ENCODE assay signal across 10 cellular contexts in the genomic region with DNA sequence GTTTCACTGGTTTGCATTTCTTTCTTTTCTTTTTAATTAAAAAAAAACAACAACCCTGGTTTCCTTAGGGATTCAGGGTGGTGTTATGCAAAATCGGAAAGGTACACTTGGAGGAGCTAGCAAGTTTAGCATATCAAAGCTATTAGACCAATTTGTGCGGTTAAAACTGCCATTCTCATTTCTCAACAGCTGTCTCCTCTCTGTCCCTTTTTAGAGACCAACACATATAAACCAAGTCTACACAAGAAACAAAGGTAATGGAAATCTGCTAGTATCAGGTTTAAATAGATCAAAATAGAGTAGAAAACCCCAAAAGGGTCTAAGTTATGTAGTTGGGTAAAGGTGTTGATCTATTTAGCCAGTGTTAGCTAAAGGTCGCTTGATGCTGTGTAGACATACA. TPM values are rescaled to one million over a fixed set of nuclear protein-coding genes. Genes with fewer than 3 reads are reported as not detected.
DNase-seq lines count a peak whose midpoint lies in the region; ATAC-seq, FAIRE-seq and TF ChIP-seq lines count a peak whose summit lies in the region.
"Had no signal": no experiment of that assay in that cellular context is flagged by ENCODE, and none has a peak within 500 bp of the region (broad histone marks: within the 10 kb centered on the region; RNA-seq: fewer than 3 reads in every experiment).

No MANE protein-coding gene starts in this region.

- H3K4me2 ChIP-seq in HepG2 (ENCODE audit: low read depth, low read length): peak overlapping the region; percentile 78; the same call in 1 of the 2 replicates

- TF ChIP-seq CTCF in astrocyte of the spinal cord (IDR thresholded peaks at IDR 0.05; ENCODE audit: low read depth, low read length): no peak
- TF ChIP-seq CTCF in HepG2 (CRISPR knock-in tag; IDR thresholded peaks at IDR 0.05): no peak
- TF ChIP-seq CTCF in testis (IDR thresholded peaks at IDR 0.05): no peak
- TF ChIP-seq CTCF in A673 (conservative IDR thresholded peaks at IDR 0.05; ENCODE audit: low read depth, low read length): no peak

- FAIRE-seq in HepG2 (lab: Jason Lieb, UNC): no peak
- FAIRE-seq: A204.1, TTC549 had no signal

- no peak for TF ChIP-seq EP300 in HepG2 (IDR thresholded peaks at IDR 0.05; ENCODE audit: low read depth in 2 of 2, low read length in 2 of 2)
- TF ChIP-seq EP300 in HepG2 (CRISPR knock-in tag; IDR thresholded peaks at IDR 0.05; ENCODE audit: borderline replicate concordance): no peak

- H2AFZ ChIP-seq in HepG2 (ENCODE audit: low read length): no peak overlapping the region

- H3K4me1 ChIP-seq in HepG2 (ENCODE audit: insufficient read depth, low read length) (peaks cover 29% of the 10 kb centered on the region), testis (no peaks in the 10 kb centered on the region), A673 (ENCODE audit: insufficient read depth, low read length, poor library complexity, severe bottlenecking) (peaks cover 14% of the 10 kb centered on the region)

- TF ChIP-seq RAD21 in HepG2 (CRISPR knock-in tag; IDR thresholded peaks at IDR 0.05): no peak

- BruUV-seq in HepG2 (replicated peaks; lab: Mats Ljungman, UMichigan): no TSS peak
- BruUV-seq in A673 (replicated peaks; lab: Mats Ljungman, UMichigan): no TSS peak

- POLR2A ChIA-PET in HepG2 (lab: Yijun Ruan, JAX): no interaction called here
- POLR2A ChIA-PET in A673 (lab: Charles Lee; ENCODE audit: low non-redundant PET): no interaction called here

- H3K9me3 ChIP-seq in HepG2 (ENCODE audit: low read length) (no peaks in the 10 kb centered on the region), testis (no peaks in the 10 kb centered on the region), A673 (ENCODE audit: low read depth, low read length, poor library complexity, severe bottlenecking) (no peaks in the 10 kb centered on the region)

- 34% methylated on average over 3 of the region's 3 CpGs for WGBS in HepG2 (ENCODE audit: low lambda C conversion rate)
- WGBS in testis, 2 donors: 28 to 30% methylated on average over 3 of the region's 3 CpGs

- intact Hi-C loops in HepG2 (cut with micrococcal nuclease; ENCODE audit: unreplicated experiment) (no loop called here), testis (cut with DNase I; ENCODE audit: low total_unique reads) (loop anchor here (5.0 to 10.0 kb wide), 2 partner anchors 80 to 472 kb away; no protein-coding TSS in a partner anchor), A673 (cut with micrococcal nuclease; ENCODE audit: unreplicated experiment) (no loop called here)

- H3K36me3 ChIP-seq in HepG2 (replicated peaks in 1 of 2; ENCODE audit: control insufficient read depth in 1 of 2, insufficient read depth in 2 of 2, low read length in 2 of 2) (no peaks in the 10 kb centered on the region), testis (ENCODE audit: low read depth, missing control alignments) (no peaks in the 10 kb centered on the region), A673 (ENCODE audit: insufficient read depth, low read length, poor library complexity, severe bottlenecking) (no peaks in the 10 kb centered on the region)

- H3K79me2 ChIP-seq in HepG2 (ENCODE audit: insufficient read depth, low read length): no peaks in the 10 kb centered on the region

- H3K4me3 ChIP-seq in astrocyte of the spinal cord (ENCODE audit: low read depth, low read length): peak overlapping the region; percentile 45
- peak overlapping the region in 1 of 3 experiments; percentile 73; a peak in 1 of 6 replicates for H3K4me3 ChIP-seq in HepG2 (replicated peaks in 1 of 3; ENCODE audit: insufficient read depth in 1 of 3, low read depth in 2 of 3, low read length in 3 of 3)
- peak overlapping the region; percentile 94 to 95 for H3K4me3 ChIP-seq in testis
- H3K4me3 ChIP-seq in A673 (ENCODE audit: low read depth, low read length, poor library complexity, severe bottlenecking): no peak overlapping the region

- DNase-seq in DMS79 treated with DMSO at 0.1 percent for 48 hours (lab: John Stamatoyannopoulos, UW) (peak; percentile 81), DMS79 (lab: John Stamatoyannopoulos, UW) (no peak), astrocyte of the spinal cord (ENCODE audit: low read depth, low spot score) (no peak), HepG2 (ENCODE audit: low spot score) (no peak), testis (no peak), NCI-H226 (no peak), A673 (ENCODE audit: low spot score) (no peak)

- H4K20me1 ChIP-seq in HepG2 (ENCODE audit: insufficient read depth, low read length): no peaks in the 10 kb centered on the region

- H3K27me3 ChIP-seq in HepG2 (ENCODE audit: control insufficient read depth in 1 of 2, insufficient read depth in 2 of 2, low read length in 2 of 2): peaks cover 0 to 36% of the 10 kb centered on the region in 2 experiments; a peak in 3 of 5 replicates
- H3K27me3 ChIP-seq in testis: no peaks in the 10 kb centered on the region
- peaks cover 31% of the 10 kb centered on the region for H3K27me3 ChIP-seq in A673 (replicated peaks; ENCODE audit: insufficient read depth, low read depth, low read length, poor library complexity)

- H3K9ac ChIP-seq in HepG2 (ENCODE audit: insufficient read depth, low read depth, low read length): no peak overlapping the region

- H3K27ac ChIP-seq in HepG2 (ENCODE audit: extremely low read length, insufficient read depth, low read length): no peak overlapping the region
- H3K27ac ChIP-seq in testis: peak overlapping the region; percentile 88 to 97
- no peak overlapping the region for H3K27ac ChIP-seq in A673 (ENCODE audit: low read depth, low read length, poor library complexity, severe bottlenecking)

- TF ChIP-seq POLR2A in HepG2 (IDR thresholded peaks at IDR 0.05; ENCODE audit: insufficient read depth in 1 of 2, low read depth in 2 of 2, low read length in 2 of 2): no peak
- no peak for TF ChIP-seq POLR2A in testis (IDR thresholded peaks at IDR 0.05)

- in situ Hi-C loops in astrocyte of the spinal cord (cut with HindIII; ENCODE audit: low sequenced_read_pairs): no loop called here
- in situ Hi-C loops in HepG2 (cut with HindIII; ENCODE audit: extremely low pct_ligation_motif_present, low pct_unique_long_range_greater_than_20kb): loop anchor here (25.0 kb wide), 1 partner anchor 145 kb away; a partner anchor contains a TSS

- CTCF ChIA-PET in HepG2 (lab: Yijun Ruan, JAX; ENCODE audit: low intra/inter-chr PET ratio, low total read pairs): no interaction called here
- CTCF ChIA-PET in A673 (lab: Charles Lee): no interaction called here

- ATAC-seq in HepG2 (no peak), GM21825 (IDR thresholded peaks at IDR 0.05; ENCODE audit: unreplicated experiment) (no peak)

RNA-seq across cellular contexts. Expression of a gene that starts 1.7 kb away (rescaled TPM):
- total RNA-seq in HepG2 (2016; rRNA removed; fragmentation: Illumina TruSeq; extraction: Trizol): 0.86 and 1.9 TPM in 2 replicates
- 0.62 and 0.71 TPM in 2 replicates for total RNA-seq in HepG2 (2016; cell fraction: cytosol; rRNA removed; fragmentation: Illumina TruSeq; extraction: Trizol; ENCODE audit: low read depth)
- 1.0 and 1.8 TPM in 2 replicates for total RNA-seq in HepG2 (2016; cell fraction: insoluble cytoplasmic fraction; rRNA removed; fragmentation: Illumina TruSeq; extraction: Trizol)
- total RNA-seq in HepG2 (2016; cell fraction: membrane; rRNA removed; fragmentation: Illumina TruSeq; extraction: Trizol): 1.7 and 1.9 TPM in 2 replicates
- 1.0 and 1.5 TPM in 2 replicates for total RNA-seq in HepG2 (2016; cell fraction: nucleus; rRNA removed; fragmentation: Illumina TruSeq; extraction: Trizol)
- 0.26 and 0.53 TPM in 2 replicates for polyA plus RNA-seq in HepG2 (2011; rRNA removed)
- polyA plus RNA-seq in HepG2 (2011; cell fraction: cytosol; rRNA removed): 0.19 and 0.21 TPM in 2 replicates
- polyA plus RNA-seq in HepG2 (2011; cell fraction: nucleus; rRNA removed): 0.14 and 0.16 TPM in 2 replicates
- polyA plus RNA-seq in HepG2 (2012): 0.19 and 0.36 TPM in 2 replicates
- 0.17 and 0.36 TPM in 2 replicates for polyA plus RNA-seq in HepG2 (2016; cell fraction: cytosol; fragmentation: Illumina TruSeq; extraction: Trizol; ENCODE audit: low read depth)
- polyA plus RNA-seq in HepG2 (2016; cell fraction: insoluble cytoplasmic fraction; fragmentation: Illumina TruSeq; extraction: Trizol; ENCODE audit: low read depth): 0.96 and 1.2 TPM in 2 replicates
- 0.41 and 0.59 TPM in 2 replicates for polyA plus RNA-seq in HepG2 (2016; cell fraction: membrane; fragmentation: Illumina TruSeq; extraction: Trizol; ENCODE audit: low read depth)
- 0.63 and 0.71 TPM in 2 replicates for polyA plus RNA-seq in HepG2 (2016; cell fraction: nucleus; fragmentation: Illumina TruSeq; extraction: Trizol; ENCODE audit: insufficient read depth, low read depth)
- polyA minus RNA-seq in HepG2 (2011; rRNA and poly(A)+ RNA removed; ENCODE audit: low replicate concordance): 0.42 and 2.3 TPM in 2 replicates
- 0.59 and 0.97 TPM in 2 replicates for polyA minus RNA-seq in HepG2 (2011; cell fraction: cytosol; rRNA and poly(A)+ RNA removed)
- 0.62 and 1.3 TPM in 2 replicates for polyA minus RNA-seq in HepG2 (2011; cell fraction: nucleus; rRNA and poly(A)+ RNA removed)
- 10 to 100 TPM; 27.5 to 66.9 TPM for total RNA-seq in testis
- polyA plus RNA-seq in testis (ENCODE audit: insufficient read depth, low read depth, low replicate concordance): 106 TPM
- 4.9 and 6.7 TPM in 2 replicates for total RNA-seq in A673 (2021)

Comparison
In these comparisons a context has a peak if more than half of its experiments do, and no peak if none do; other contexts are left out.
1. H3K27ac ChIP-seq: peak in testis (2 of 2); none in HepG2 (single experiment) and A673 (single experiment).